Comparison of ENCODE assay signal across 8 cellular contexts in genomic region chr19:9436358-9436757, GRCh38. TPM values are rescaled to one million over a fixed set of nuclear protein-coding genes. Genes with fewer than 3 reads are reported as not detected.
A peak's percentile ranks its signal among the peaks of the same experiment; 100 is the strongest.
DNase-seq lines count a peak whose midpoint lies in the region; ATAC-seq, FAIRE-seq and TF ChIP-seq lines count a peak whose summit lies in the region.
"Had no signal": no experiment of that assay in that cellular context is flagged by ENCODE, and none has a peak within 500 bp of the region (broad histone marks: within the 10 kb centered on the region; RNA-seq: fewer than 3 reads in every experiment).

No MANE protein-coding gene starts in this region.

- no peak for DNase-seq in Caco-2
- no peak for DNase-seq in K562 (ENCODE audit: extremely low read depth in 1 of 4, low spot score in 3 of 4)
- no peak for DNase-seq in neural crest cell (ENCODE audit: low read depth, low spot score)
- no peak for DNase-seq in lower leg skin (ENCODE audit: low spot score in 2 of 2)
- DNase-seq: activated effector memory CD4-positive, alpha-beta T cell treated with anti-CD3 and anti-CD28 coated beads, Interleukin-2, amount 50 U/mL, for 16 hours had no signal

- H3K27ac Mint-ChIP-seq in Caco-2 (ENCODE audit: unreplicated experiment) (peak overlapping the region; percentile 96), neural crest cell (ENCODE audit: unreplicated experiment) (no peak overlapping the region)

- no peak for TF ChIP-seq CTCF in Caco-2 (IDR thresholded peaks at IDR 0.05; ENCODE audit: insufficient read depth in 1 of 2, low read depth in 1 of 2, low read length in 1 of 2, severe bottlenecking in 1 of 2, unreplicated experiment in 1 of 2)
- TF ChIP-seq CTCF in K562 (IDR thresholded peaks at IDR 0.05 in 2 of 3, conservative IDR thresholded peaks at IDR 0.05 in 1 of 3; ENCODE audit: insufficient read depth in 2 of 3, low read depth in 1 of 3, low read length in 3 of 3), result no peak
- no peak for TF ChIP-seq CTCF in neural crest cell (conservative IDR thresholded peaks at IDR 0.05)
- no peak for TF ChIP-seq CTCF in lower leg skin (IDR thresholded peaks at IDR 0.05)

- H3K36me3 ChIP-seq in Caco-2 (ENCODE audit: control insufficient read depth, insufficient read depth, low read length) (no peaks in the 10 kb centered on the region), KOPT-K1 (ENCODE audit: insufficient read depth, low read length) (peaks cover 25% of the 10 kb centered on the region), K562 (ENCODE audit: control insufficient read depth, insufficient read depth, low read length) (peaks cover 18% of the 10 kb centered on the region)

- H3K9me3 Mint-ChIP-seq in Caco-2 (ENCODE audit: unreplicated experiment), result no peaks in the 10 kb centered on the region
- peaks cover 8% of the 10 kb centered on the region for H3K9me3 Mint-ChIP-seq in neural crest cell

- no peak overlapping the region; the same call in 1 of the 2 replicates for H3K4me2 ChIP-seq in K562 (ENCODE audit: insufficient read depth, low read length)

- BruUV-seq in Caco-2 (replicated peaks; lab: Mats Ljungman, UMichigan) (no TSS peak), K562 (replicated peaks; lab: Mats Ljungman, UMichigan) (no TSS peak)

- in situ Hi-C loops in K562 (cut with MboI), result no loop called here

- no peak for TF ChIP-seq RAD21 in K562 (CRISPR knock-in tag; conservative IDR thresholded peaks at IDR 0.05 in 1 of 2, IDR thresholded peaks at IDR 0.05 in 1 of 2)

- POLR2A ChIA-PET in Caco-2 (lab: Charles Lee) (no interaction called here), K562 (lab: Yijun Ruan, JAX) (no interaction called here)

- H3K4me1 Mint-ChIP-seq in Caco-2 (ENCODE audit: low read depth, unreplicated experiment) (peaks cover 8% of the 10 kb centered on the region), neural crest cell (peaks cover 37% of the 10 kb centered on the region)

- no peaks in the 10 kb centered on the region for H4K20me1 ChIP-seq in K562 (replicated peaks; ENCODE audit: control insufficient read depth, insufficient read depth, low read length)

- peaks cover 22% of the 10 kb centered on the region for H3K36me3 Mint-ChIP-seq in Caco-2 (ENCODE audit: insufficient read depth, unreplicated experiment)
- peaks cover 30% of the 10 kb centered on the region for H3K36me3 Mint-ChIP-seq in neural crest cell (ENCODE audit: low read depth)

- ATAC-seq in K562, result no peak
- ATAC-seq in GM18498 (IDR thresholded peaks at IDR 0.05; ENCODE audit: unreplicated experiment), result no peak
- no peak for ATAC-seq in GM18519 (IDR thresholded peaks at IDR 0.05; ENCODE audit: low FRiP score, unreplicated experiment)

- H3K9ac ChIP-seq in K562 (ENCODE audit: insufficient read depth in 1 of 2, low read depth in 2 of 2, low read length in 2 of 2), result no peak overlapping the region

- H3K27ac ChIP-seq in KOPT-K1 (ENCODE audit: low read depth, low read length, poor library complexity, severe bottlenecking) (peak overlapping the region; percentile 75), K562 (ENCODE audit: extremely low read depth, low read depth, low read length) (no peak overlapping the region)

- H2AFZ ChIP-seq in K562 (ENCODE audit: low read depth, low read length), result peak overlapping the region; percentile 95; the same call in 1 of the 2 replicates

- no peaks in the 10 kb centered on the region for H3K9me1 ChIP-seq in K562 (ENCODE audit: control insufficient read depth, insufficient read depth, low read length)

- H3K4me3 ChIP-seq in Caco-2 (ENCODE audit: low read depth, low read length) (no peak overlapping the region), K562 (peak overlapping the region; percentile 74), lower leg skin (ENCODE audit: low read depth, poor library complexity, severe bottlenecking) (no peak overlapping the region)

- CTCF ChIA-PET in Caco-2 (lab: Charles Lee), result interaction anchor here (0.6 kb wide), 1 partner anchor 1169 kb away, joined by 3 read pairs; no protein-coding TSS in a partner anchor
- CTCF ChIA-PET in K562 (lab: Yijun Ruan, JAX; ENCODE audit: low intra/inter-chr PET ratio), result no interaction called here

- H3K79me2 ChIP-seq in K562 (ENCODE audit: control insufficient read depth, insufficient read depth, low read length), result peaks cover 15% of the 10 kb centered on the region

- TF ChIP-seq POLR2A in K562 (conservative IDR thresholded peaks at IDR 0.05), result no peak
- TF ChIP-seq POLR2A in lower leg skin (IDR thresholded peaks at IDR 0.05), result no peak

- H3K27me3 Mint-ChIP-seq in Caco-2 (ENCODE audit: insufficient read depth, unreplicated experiment) (no peaks in the 10 kb centered on the region), neural crest cell (ENCODE audit: low read depth) (no peaks in the 10 kb centered on the region)

- peak overlapping the region; percentile 86 for H3K4me3 Mint-ChIP-seq in Caco-2 (ENCODE audit: unreplicated experiment)
- peak overlapping the region; percentile 95 for H3K4me3 Mint-ChIP-seq in neural crest cell

- 70% methylated on average over 4 of the region's 4 CpGs for WGBS in K562 (ENCODE audit: insufficient coverage, low coverage, missing lambda C conversion rate)
- 72 to 81% methylated on average over 4 of the region's 4 CpGs for WGBS in lower leg skin, 2 donors

- H3K27me3 ChIP-seq in Caco-2 (replicated peaks; ENCODE audit: control insufficient read depth, insufficient read depth, low read length) (no peaks in the 10 kb centered on the region), K562 (ENCODE audit: control insufficient read depth in 2 of 2, insufficient read depth in 2 of 2, low read length in 2 of 2) (no peaks in the 10 kb centered on the region)

- TF ChIP-seq EP300 in K562 (IDR thresholded peaks at IDR 0.05; ENCODE audit: low read length), result no peak

- intact Hi-C loops in Caco-2 (cut with micrococcal nuclease; ENCODE audit: unreplicated experiment) (loop anchor here (10.0 kb wide), 2 partner anchors 98 to 232 kb away; partner anchors contain the start of gene ZNF426), K562 (cut with micrococcal nuclease) (no loop called here), lower leg skin (cut with DNase I; ENCODE audit: low total_unique reads) (no loop called here)

- FAIRE-seq in K562 (lab: Jason Lieb, UNC), result no peak

- no peaks in the 10 kb centered on the region; the same call in 1 of the 2 replicates for H3K9me3 ChIP-seq in Caco-2
- peaks cover 1% of the 10 kb centered on the region for H3K9me3 ChIP-seq in KOPT-K1 (ENCODE audit: insufficient read depth, low read length, poor library complexity, severe bottlenecking)
- H3K9me3 ChIP-seq in K562 (replicated peaks; ENCODE audit: control insufficient read depth, insufficient read depth, low read depth, low read length), result no peaks in the 10 kb centered on the region

- H3K4me1 ChIP-seq in Caco-2 (no peaks in the 10 kb centered on the region), K562 (replicated peaks in 1 of 2; ENCODE audit: control insufficient read depth in 2 of 2, insufficient read depth in 2 of 2, low read length in 2 of 2) (peaks cover 2 to 3% of the 10 kb centered on the region in 2 experiments; a peak in 2 of 5 replicates)

TF ChIP-seq in K562, 482 proteins besides CTCF, POLR2A, EP300 and RAD21 (continues in another document):
- TF ChIP-seq ARNT (IDR thresholded peaks at IDR 0.05), result no peak
- no peak for TF ChIP-seq CEBPG (CRISPR knock-in tag; IDR thresholded peaks at IDR 0.05)
- TF ChIP-seq CEBPG (tag; conservative IDR thresholded peaks at IDR 0.05 in 1 of 2, IDR thresholded peaks at IDR 0.05 in 1 of 2), result no peak
- TF ChIP-seq TSC22D4 (tag; IDR thresholded peaks at IDR 0.05), result no peak

RNA-seq across cellular contexts. Expression of gene ZNF266, which starts 1.0 kb away (rescaled TPM):
- total RNA-seq in Caco-2 (2022), result 18.5 and 20.4 TPM in 2 replicates
- 76.6 and 137 TPM in 2 replicates for total RNA-seq in K562 (2011; cell fraction: chromatin; rRNA removed; ENCODE audit: low replicate concordance)
- 48.4 and 57.0 TPM in 2 replicates for total RNA-seq in K562 (2011; cell fraction: nucleolus; rRNA removed)
- total RNA-seq in K562 (2011; cell fraction: nucleoplasm; rRNA removed), result 61.3 and 61.5 TPM in 2 replicates
- 12.7 and 14.0 TPM in 2 replicates for total RNA-seq in K562 (2014; rRNA removed)
- total RNA-seq in K562 (2014; rRNA removed; fragmentation: Illumina TruSeq; extraction: Trizol), result 23.0 and 27.1 TPM in 2 replicates
- 19.2 and 19.3 TPM in 2 replicates for total RNA-seq in K562 (2015; rRNA removed; fragmentation: Illumina TruSeq; extraction: Trizol)
- 20.0 and 20.3 TPM in 2 replicates for total RNA-seq in K562 (2021)
- polyA plus RNA-seq in K562 (2011; rRNA removed), result 40.9 and 41.8 TPM in 2 replicates
- 6.0 and 12.9 TPM in 2 replicates for polyA plus RNA-seq in K562 (2011; cell fraction: cytosol; rRNA removed)
- polyA plus RNA-seq in K562 (2011; cell fraction: nucleus; rRNA removed), result 110 and 166 TPM in 2 replicates
- 15.2 and 24.4 TPM in 2 replicates for polyA plus RNA-seq in K562 (2012)
- polyA plus RNA-seq in K562 (2014; fragmentation: Illumina TruSeq; extraction: Trizol), result 19.8 and 21.0 TPM in 2 replicates
- polyA plus RNA-seq in K562 (2014; fragmentation: Nextera tagmentation; extraction: Ambion mirVana), result 1 to 10 TPM; 5.9 to 7.6 TPM
- polyA plus RNA-seq in K562 (2014; rRNA removed), result 16.2 and 21.6 TPM in 2 replicates
- polyA minus RNA-seq in K562 (2011; rRNA and poly(A)+ RNA removed), result 46.3 and 50.6 TPM in 2 replicates
- polyA minus RNA-seq in K562 (2011; cell fraction: cytosol; rRNA and poly(A)+ RNA removed), result 8.7 and 11.6 TPM in 2 replicates
- polyA minus RNA-seq in K562 (2011; cell fraction: nucleus; rRNA and poly(A)+ RNA removed), result 34.6 and 57.4 TPM in 2 replicates
- 25.8 and 27.5 TPM in 2 replicates for total RNA-seq in neural crest cell
- total RNA-seq in lower leg skin, result 10 to 100 TPM; 19.1 to 34.4 (median 29.8) TPM
